ENCODE assay signal across 8 cellular contexts in the genomic region with DNA sequence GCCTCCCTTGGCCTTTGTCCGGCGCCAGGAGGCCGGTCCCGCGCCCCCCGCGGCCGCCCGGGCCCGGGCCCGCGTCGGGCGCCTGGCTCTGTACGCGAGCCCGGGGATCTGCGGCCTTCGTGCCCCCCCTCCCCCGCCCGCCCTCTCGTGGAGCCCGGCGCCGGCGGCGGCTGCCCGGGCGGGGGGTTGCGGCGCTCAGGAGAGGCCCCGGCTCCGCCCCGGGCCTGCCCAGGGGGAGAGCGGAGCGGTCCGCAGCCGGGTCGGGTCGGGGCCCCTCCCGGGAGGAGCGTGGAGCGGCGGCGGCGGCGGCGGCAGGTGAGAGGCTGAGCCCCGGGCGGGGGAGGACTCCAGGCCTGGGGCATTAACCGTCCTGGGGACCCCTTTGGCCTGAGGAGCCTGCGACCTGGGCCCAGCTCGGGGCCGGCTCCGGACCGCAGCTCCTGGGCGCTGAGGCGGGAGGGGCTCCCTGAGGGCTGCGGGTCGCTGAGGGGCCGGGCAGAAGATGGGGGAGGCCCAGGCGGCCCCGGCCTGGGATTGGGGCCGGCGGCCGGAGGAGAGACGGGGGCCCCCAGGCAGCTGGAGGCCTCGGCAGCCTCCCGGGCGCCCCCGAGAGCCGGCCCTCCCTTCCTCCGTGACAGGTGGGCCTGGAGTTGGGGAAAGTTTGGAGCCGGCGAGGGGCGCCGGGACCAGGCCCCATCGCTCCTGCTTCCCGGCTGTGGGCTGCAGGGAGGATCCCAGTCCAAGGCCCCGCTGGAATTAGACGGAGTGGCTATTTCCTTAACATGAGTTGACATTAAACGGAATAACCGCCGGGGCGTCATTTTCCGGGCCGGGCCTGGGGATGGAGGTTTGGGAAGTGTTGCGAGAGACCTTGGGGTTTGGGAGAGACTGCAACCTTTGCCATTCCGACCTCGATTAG. TPM values are rescaled to one million over a fixed set of nuclear protein-coding genes. Genes with fewer than 3 reads are reported as not detected.
DNase-seq lines count a peak whose midpoint lies in the region; ATAC-seq, FAIRE-seq and TF ChIP-seq lines count a peak whose summit lies in the region.
"Not testable (repeated sequence)": the region's sequence is repeated elsewhere in the genome, so short reads cannot be mapped to it uniquely, and the experiment has no call there.

No MANE protein-coding gene starts in this region.

- H3K27ac Mint-ChIP-seq in activated T-helper 1 cell treated with anti-CD3 and anti-CD28 coated beads, Interleukin-12 subunit alpha, Interleukin-12 subunit beta, Interleukin-2, Interleukin-4 antibody, amounts not matched to agents 30 ng/mL and 10 ng/mL and 1 ng/mL, durations not matched to agents 14 hours and 24 hours and 36 hours, result peak overlapping the region; percentile 92

- peaks cover 46% of the 10 kb centered on the region for H3K79me2 ChIP-seq in endothelial cell of umbilical vein (ENCODE audit: control insufficient read depth, insufficient read depth, low read length)

- H3K4me3 ChIP-seq in BJ (ENCODE audit: low read depth, low read length) (peak overlapping the region; percentile 60), Panc1 (ENCODE audit: low read depth in 2 of 2, low read length in 2 of 2) (peak overlapping the region; percentile 64 to 65), endothelial cell of umbilical vein (replicated peaks in 1 of 3; ENCODE audit: insufficient read depth in 1 of 3, low read depth in 1 of 3, low read length in 3 of 3) (peak overlapping the region; percentile 61 to 94 (median 92)), lower lobe of right lung (peak overlapping the region; percentile 65)

- H3K27ac ChIP-seq in Panc1 (ENCODE audit: low read length) (peak overlapping the region; percentile 92), endothelial cell of umbilical vein (ENCODE audit: insufficient read depth, low read depth, low read length) (peak overlapping the region; percentile 71), lower lobe of right lung (peak overlapping the region; percentile 86)

- TF ChIP-seq CTCF in BJ (IDR thresholded peaks at IDR 0.05; ENCODE audit: insufficient read depth, low read depth, low read length); Panc1 (IDR thresholded peaks at IDR 0.05); endothelial cell of umbilical vein (IDR thresholded peaks at IDR 0.05; ENCODE audit: extremely low read depth in 1 of 2, insufficient read depth in 1 of 2, low read depth in 1 of 2, low read length in 2 of 2); lower lobe of right lung (IDR thresholded peaks at IDR 0.05): not testable (repeated sequence)

- POLR2A ChIA-PET in BJ (lab: Charles Lee); Panc1 (lab: Charles Lee); endothelial cell of umbilical vein (lab: Charles Lee): not testable (repeated sequence)

- not testable (repeated sequence) for H3K27me3 ChIP-seq in BJ (ENCODE audit: control insufficient read depth, insufficient read depth, low read length); Panc1 (ENCODE audit: control insufficient read depth, insufficient read depth, low read length); endothelial cell of umbilical vein (ENCODE audit: control insufficient read depth in 2 of 2, insufficient read depth in 2 of 2, low read length in 2 of 2); lower lobe of right lung (ENCODE audit: low read depth)

- intact Hi-C loops in Panc1 (cut with micrococcal nuclease; ENCODE audit: unreplicated experiment); lower lobe of right lung (cut with DNase I): not testable (repeated sequence)
- intact Hi-C loops in activated T-helper 1 cell treated with anti-CD3 and anti-CD28 coated beads, Interleukin-12 subunit alpha, Interleukin-12 subunit beta, Interleukin-2, Interleukin-4 antibody, amounts not matched to agents 30 ng/mL and 10 ng/mL and 1 ng/mL, durations not matched to agents 14 hours and 24 hours and 36 hours (cut with micrococcal nuclease), result loop anchor here (2.0 kb wide), 1 partner anchor 56 kb away; a partner anchor contains a TSS
- intact Hi-C loops in endothelial cell of umbilical vein (cut with micrococcal nuclease), result loop anchor here (5.0 kb wide), 1 partner anchor 57 kb away; a partner anchor contains a TSS

- dilution Hi-C loops in endothelial cell of umbilical vein (cut with MboI; ENCODE audit: extremely low pct_ligation_motif_present, low sequenced_read_pairs), result not testable (repeated sequence)

- H3K9me3 ChIP-seq in Panc1 (ENCODE audit: control insufficient read depth, insufficient read depth, low read depth, low read length); endothelial cell of umbilical vein (replicated peaks; ENCODE audit: control insufficient read depth, insufficient read depth, low read length); lower lobe of right lung: not testable (repeated sequence)

- H3K27me3 Mint-ChIP-seq in activated T-helper 1 cell treated with anti-CD3 and anti-CD28 coated beads, Interleukin-12 subunit alpha, Interleukin-12 subunit beta, Interleukin-2, Interleukin-4 antibody, amounts not matched to agents 30 ng/mL and 10 ng/mL and 1 ng/mL, durations not matched to agents 14 hours and 24 hours and 36 hours (ENCODE audit: insufficient read depth), result not testable (repeated sequence)

- H2AFZ ChIP-seq in endothelial cell of umbilical vein (ENCODE audit: low read depth, low read length), result not testable (repeated sequence)

- ATAC-seq in GM19397 (IDR thresholded peaks at IDR 0.05; ENCODE audit: unreplicated experiment) (peak; percentile 43), HG03159 (IDR thresholded peaks at IDR 0.05; ENCODE audit: unreplicated experiment) (peak; percentile 44), Panc1 (peak; percentile 61), lower lobe of right lung (peak; percentile 61 to 72)

- FAIRE-seq in endothelial cell of umbilical vein (lab: Jason Lieb, UNC), result not testable (repeated sequence)

- H3K36me3 Mint-ChIP-seq in activated T-helper 1 cell treated with anti-CD3 and anti-CD28 coated beads, Interleukin-12 subunit alpha, Interleukin-12 subunit beta, Interleukin-2, Interleukin-4 antibody, amounts not matched to agents 30 ng/mL and 10 ng/mL and 1 ng/mL, durations not matched to agents 14 hours and 24 hours and 36 hours (ENCODE audit: low read depth), result peaks cover 18% of the 10 kb centered on the region

- CTCF ChIA-PET in BJ (lab: Yijun Ruan, JAX); Panc1 (lab: Charles Lee); endothelial cell of umbilical vein (lab: Charles Lee): not testable (repeated sequence)

- BruUV-seq in Panc1 (replicated peaks; lab: Mats Ljungman, UMichigan); endothelial cell of umbilical vein (replicated peaks; lab: Mats Ljungman, UMichigan): not testable (repeated sequence)

- H3K4me1 Mint-ChIP-seq in activated T-helper 1 cell treated with anti-CD3 and anti-CD28 coated beads, Interleukin-12 subunit alpha, Interleukin-12 subunit beta, Interleukin-2, Interleukin-4 antibody, amounts not matched to agents 30 ng/mL and 10 ng/mL and 1 ng/mL, durations not matched to agents 14 hours and 24 hours and 36 hours (ENCODE audit: low read depth), result peaks cover 29% of the 10 kb centered on the region

- not testable (repeated sequence) for H4K20me1 ChIP-seq in endothelial cell of umbilical vein (replicated peaks; ENCODE audit: control insufficient read depth, extremely low read depth, insufficient read depth, low read length)

- peak overlapping the region; percentile 83 for H3K9ac ChIP-seq in endothelial cell of umbilical vein (replicated peaks; ENCODE audit: extremely low read depth, insufficient read depth, low read length)

- H3K4me3 Mint-ChIP-seq in activated T-helper 1 cell treated with anti-CD3 and anti-CD28 coated beads, Interleukin-12 subunit alpha, Interleukin-12 subunit beta, Interleukin-2, Interleukin-4 antibody, amounts not matched to agents 30 ng/mL and 10 ng/mL and 1 ng/mL, durations not matched to agents 14 hours and 24 hours and 36 hours, result peak overlapping the region; percentile 94

- H3K9me1 ChIP-seq in endothelial cell of umbilical vein (replicated peaks; ENCODE audit: control insufficient read depth, extremely low read depth, insufficient read depth, low read length), result not testable (repeated sequence)

- in situ Hi-C loops in Panc1 (cut with HindIII; ENCODE audit: low pct_unique_long_range_greater_than_20kb, low sequenced_read_pairs), result not testable (repeated sequence)

- not testable (repeated sequence) for H3K36me3 ChIP-seq in BJ (ENCODE audit: control insufficient read depth, insufficient read depth, low read length); Panc1 (ENCODE audit: control insufficient read depth, insufficient read depth, low read length); endothelial cell of umbilical vein (ENCODE audit: control insufficient read depth in 2 of 2, extremely low read depth in 1 of 2, insufficient read depth in 2 of 2, low read length in 2 of 2)
- peaks cover 27% of the 10 kb centered on the region for H3K36me3 ChIP-seq in lower lobe of right lung

- peak overlapping the region; percentile 89 for H3K4me2 ChIP-seq in endothelial cell of umbilical vein (ENCODE audit: insufficient read depth, low read length)

- H3K9me3 Mint-ChIP-seq in activated T-helper 1 cell treated with anti-CD3 and anti-CD28 coated beads, Interleukin-12 subunit alpha, Interleukin-12 subunit beta, Interleukin-2, Interleukin-4 antibody, amounts not matched to agents 30 ng/mL and 10 ng/mL and 1 ng/mL, durations not matched to agents 14 hours and 24 hours and 36 hours, result not testable (repeated sequence)

- H3K4me1 ChIP-seq in Panc1 (ENCODE audit: control insufficient read depth, insufficient read depth, low read length), result not testable (repeated sequence)
- H3K4me1 ChIP-seq in endothelial cell of umbilical vein (ENCODE audit: control insufficient read depth, extremely low read depth, insufficient read depth, low read length) (peaks cover 11% of the 10 kb centered on the region), lower lobe of right lung (peaks cover 41% of the 10 kb centered on the region)

- not testable (repeated sequence) for TF ChIP-seq POLR2A in endothelial cell of umbilical vein (IDR thresholded peaks at IDR 0.05; ENCODE audit: low read depth, low read length)

- not testable (repeated sequence) for DNase-seq in BJ (ENCODE audit: low read depth); Panc1 (ENCODE audit: low read depth, low spot score); endothelial cell of umbilical vein (ENCODE audit: low read depth, low spot score)
- DNase-seq in activated T-helper 1 cell treated with anti-CD3 and anti-CD28 coated beads, Interleukin-12 subunit alpha, Interleukin-12 subunit beta, Interleukin-2, Interleukin-4 antibody, amounts not matched to agents 30 ng/mL and 10 ng/mL and 1 ng/mL, durations not matched to agents 14 hours and 24 hours and 36 hours (ENCODE audit: low spot score), result peak; percentile 41
- peak; percentile 53 for DNase-seq in lower lobe of right lung
- peak; percentile 4 to 20 for DNase-seq in stimulated activated CD4-positive, alpha-beta T cell treated with anti-CD3 and anti-CD28 coated beads, Interleukin-15, amount 100 ng/mL, for 1 hour (ENCODE audit: low read depth in 1 of 2, low spot score in 1 of 2)

RNA-seq across cellular contexts. Expression of a gene that starts 0.6 kb away (rescaled TPM):
- polyA plus RNA-seq in BJ (2011; rRNA removed) (47.3 and 68.9 TPM in 2 replicates), endothelial cell of umbilical vein (30.7 and 30.9 TPM in 2 replicates)
- polyA minus RNA-seq in BJ (2011; rRNA and poly(A)+ RNA removed), result 67.1 and 88.2 TPM in 2 replicates
- total RNA-seq in Panc1 (2021; ENCODE audit: unreplicated experiment) (54.6 TPM), endothelial cell of umbilical vein (37.6 and 40.7 TPM in 2 replicates), lower lobe of right lung (41.5 TPM)
- polyA plus RNA-seq in Panc1 (2012; ENCODE audit: insufficient read length), result 44.0 TPM
- total RNA-seq in activated T-helper 1 cell treated with anti-CD3 and anti-CD28 coated beads, Interleukin-12 subunit alpha, Interleukin-12 subunit beta, Interleukin-2, Interleukin-4 antibody, amounts not matched to agents 30 ng/mL and 10 ng/mL and 1 ng/mL, durations not matched to agents 14 hours and 24 hours and 36 hours, result 44.0 and 50.8 TPM in 2 replicates
- 44.5 and 46.1 TPM in 2 replicates for polyA plus RNA-seq in endothelial cell of umbilical vein (2011; cell fraction: cytosol; rRNA removed)
- polyA plus RNA-seq in endothelial cell of umbilical vein (2011; cell fraction: nucleus; rRNA removed), result 39.2 and 66.0 TPM in 2 replicates
- polyA plus RNA-seq in endothelial cell of umbilical vein (2012), result 23.1 and 33.8 TPM in 2 replicates
- 101 and 117 TPM in 2 replicates for polyA minus RNA-seq in endothelial cell of umbilical vein
- polyA minus RNA-seq in endothelial cell of umbilical vein (2011; cell fraction: cytosol; rRNA and poly(A)+ RNA removed), result 67.8 TPM
- 79.1 and 106 TPM in 2 replicates for polyA minus RNA-seq in endothelial cell of umbilical vein (2011; cell fraction: nucleus; rRNA and poly(A)+ RNA removed)

RNA-seq across cellular contexts. Expression of a gene that starts 55.5 kb away (rescaled TPM):
- 9.9 and 14.6 TPM in 2 replicates for polyA plus RNA-seq in BJ (2011; rRNA removed)
- polyA minus RNA-seq in BJ (2011; rRNA and poly(A)+ RNA removed), result 7.9 and 9.5 TPM in 2 replicates
- total RNA-seq in Panc1 (2021; ENCODE audit: unreplicated experiment), result 34.2 TPM
- polyA plus RNA-seq in Panc1 (2012; ENCODE audit: insufficient read length), result 17.3 TPM
- total RNA-seq in activated T-helper 1 cell treated with anti-CD3 and anti-CD28 coated beads, Interleukin-12 subunit alpha, Interleukin-12 subunit beta, Interleukin-2, Interleukin-4 antibody, amounts not matched to agents 30 ng/mL and 10 ng/mL and 1 ng/mL, durations not matched to agents 14 hours and 24 hours and 36 hours, result 35.5 and 36.5 TPM in 2 replicates
- 23.3 and 24.1 TPM in 2 replicates for total RNA-seq in endothelial cell of umbilical vein
- 8.0 and 9.0 TPM in 2 replicates for polyA plus RNA-seq in endothelial cell of umbilical vein
- 10.4 and 10.5 TPM in 2 replicates for polyA plus RNA-seq in endothelial cell of umbilical vein (2011; cell fraction: cytosol; rRNA removed)
- 8.4 TPM in 2 replicates for polyA plus RNA-seq in endothelial cell of umbilical vein (2011; cell fraction: nucleus; rRNA removed)
- polyA plus RNA-seq in endothelial cell of umbilical vein (2012), result 16.7 and 19.0 TPM in 2 replicates
- polyA minus RNA-seq in endothelial cell of umbilical vein, result 9.8 and 12.2 TPM in 2 replicates
- 18.6 TPM for polyA minus RNA-seq in endothelial cell of umbilical vein (2011; cell fraction: cytosol; rRNA and poly(A)+ RNA removed)
- 9.3 and 16.3 TPM in 2 replicates for polyA minus RNA-seq in endothelial cell of umbilical vein (2011; cell fraction: nucleus; rRNA and poly(A)+ RNA removed)
- 17.9 TPM for total RNA-seq in lower lobe of right lung
